In the genomic region with DNA sequence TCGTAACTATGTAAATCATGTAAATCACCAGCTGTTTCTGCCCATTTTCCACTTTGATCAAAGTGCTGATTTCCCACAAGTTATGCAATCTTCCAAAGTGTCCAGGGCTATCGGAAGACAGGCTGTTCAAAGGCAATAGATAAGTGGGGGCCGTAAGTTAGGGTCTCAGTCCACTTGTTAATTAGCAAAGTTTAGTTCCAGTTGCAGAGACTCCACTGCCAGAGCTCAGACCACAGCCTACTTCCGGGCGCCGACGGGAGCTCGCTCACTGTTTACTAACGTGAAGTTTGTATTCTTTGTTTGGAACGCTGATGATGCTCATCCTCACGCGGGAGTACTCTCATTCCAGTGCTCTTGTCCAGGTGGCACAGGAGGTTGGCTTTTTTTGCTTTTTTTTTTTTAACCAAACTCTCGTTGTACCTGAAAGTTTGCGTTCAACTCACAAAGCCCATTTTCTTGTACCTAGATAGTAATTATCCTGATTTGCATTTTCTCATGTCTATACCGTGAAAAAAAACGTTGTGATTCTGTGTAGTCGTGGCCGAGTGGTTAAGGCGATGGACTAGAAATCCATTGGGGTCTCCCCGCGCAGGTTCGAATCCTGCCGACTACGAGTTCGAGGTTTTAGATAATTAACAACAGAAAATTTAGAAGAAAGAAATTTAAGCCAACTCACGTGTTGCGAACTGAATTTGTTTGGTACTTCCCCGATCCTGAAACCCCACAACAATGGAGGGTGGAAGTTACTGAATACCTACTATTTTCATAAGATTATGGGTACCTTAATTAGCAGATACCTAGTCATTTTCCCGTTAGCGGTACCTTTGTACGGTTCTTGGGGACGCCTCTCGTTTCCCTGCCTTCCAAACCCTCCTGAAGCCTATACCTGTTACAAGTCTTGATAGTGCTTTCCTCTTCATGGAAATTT, we compare ENCODE assay signal across 8 cellular contexts. TPM values are rescaled to one million over a fixed set of nuclear protein-coding genes. Genes with fewer than 3 reads are reported as not detected.
DNase-seq lines count a peak whose midpoint lies in the region; FAIRE-seq and TF ChIP-seq lines count a peak whose summit lies in the region.

No MANE protein-coding gene starts in this region.

- H3K4me1 Mint-ChIP-seq in HFFc6 (ENCODE audit: low read depth) = peaks cover 35% of the 10 kb centered on the region
- H3K4me1 Mint-ChIP-seq in brain = peaks cover 41% of the 10 kb centered on the region

- H3K27me3 Mint-ChIP-seq in HFFc6 (ENCODE audit: insufficient read depth) = peaks cover 6% of the 10 kb centered on the region
- H3K27me3 Mint-ChIP-seq in brain = peaks cover 64% of the 10 kb centered on the region

- H3K36me3 Mint-ChIP-seq in HFFc6 (ENCODE audit: low read depth) (no peaks in the 10 kb centered on the region), brain (no peaks in the 10 kb centered on the region)

- DNase-seq in ELF-1 (ENCODE audit: low read depth, low spot score) (peak; percentile 92), HFFc6 (peak; percentile 85), NCI-H146 (lab: John Stamatoyannopoulos, UW) (peak; percentile 67), iris pigment epithelial cell (ENCODE audit: low read depth) (peak; percentile 83), NCI-H2196 treated with DMSO at 0.1 percent for 48 hours (lab: John Stamatoyannopoulos, UW; ENCODE audit: unreplicated experiment) (no peak)
- peak; percentile 52 to 75 (median 62) for DNase-seq in stimulated activated CD4-positive, alpha-beta T cell treated with anti-CD3 and anti-CD28 coated beads, Interleukin-1b, Interleukin-23, amount 100 ng/mL, for 24 hours (ENCODE audit: low read depth in 4 of 4, low spot score in 1 of 4)

- no peak for TF ChIP-seq CTCF in HFFc6 (IDR thresholded peaks at IDR 0.05)
- TF ChIP-seq CTCF in brain (conservative IDR thresholded peaks at IDR 0.05) = no peak

- H3K9me3 Mint-ChIP-seq in HFFc6 (no peaks in the 10 kb centered on the region), brain (peaks cover 0 to 9% (median 0%) of the 10 kb centered on the region in 5 experiments)

- peak overlapping the region; percentile 76 for H3K27ac Mint-ChIP-seq in HFFc6
- peak overlapping the region in 3 of 5 experiments; percentile 20 to 78 (median 40) for H3K27ac Mint-ChIP-seq in brain

- FAIRE-seq in TTC549 (lab: Jason Lieb, UNC) = peak; percentile 62

- peak overlapping the region; percentile 94 for H3K4me3 Mint-ChIP-seq in HFFc6
- peak overlapping the region; percentile 83 to 93 (median 88) for H3K4me3 Mint-ChIP-seq in brain

RNA-seq across cellular contexts. Expression of gene ZNF184, which starts 29.9 kb away (rescaled TPM):
- total RNA-seq in HFFc6 (2021; fragmentation: NEBNext Ultra II Directional; extraction: Animal tissue kit (Norgen Biotek cat#: 25700)) = 1 to 10 TPM; 3.8 to 5.2 (median 4.1) TPM
- polyA plus RNA-seq in brain (ENCODE audit: insufficient read depth, low read depth, low replicate concordance) = 6.2 TPM
